8 cellular contexts compared by ENCODE assay signal in the genomic region with DNA sequence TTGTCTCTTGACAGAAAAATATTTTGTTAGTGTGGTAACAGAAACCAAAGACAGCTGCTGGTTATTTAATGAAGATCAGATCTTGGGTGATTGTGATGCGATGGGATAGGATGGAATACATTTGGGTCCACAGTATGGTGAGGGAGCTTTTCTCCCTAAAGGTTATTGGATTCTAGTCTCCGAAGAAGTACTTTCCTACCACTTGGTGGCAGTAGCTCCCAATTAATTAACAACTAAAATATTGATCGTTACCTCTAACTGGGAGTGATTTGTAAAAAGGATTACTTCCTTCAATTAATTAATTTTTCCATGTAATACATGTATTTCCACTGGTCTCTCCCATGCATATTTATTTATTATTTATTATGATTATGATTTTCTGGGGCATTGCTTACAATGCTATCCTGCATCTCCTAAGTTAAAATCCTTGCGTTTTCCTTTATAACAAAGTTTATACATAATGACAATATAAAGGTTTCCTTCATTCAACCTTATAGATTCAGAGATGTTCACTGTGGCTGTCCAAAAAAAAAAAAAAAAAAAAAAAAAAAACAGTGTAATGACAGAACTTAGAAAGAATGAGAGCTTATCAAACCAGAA.
A peak's percentile ranks its signal among the peaks of the same experiment; 100 is the strongest.
DNase-seq lines count a peak whose midpoint lies in the region; ATAC-seq and TF ChIP-seq lines count a peak whose summit lies in the region.

No MANE protein-coding gene starts in this region.

- TF ChIP-seq CTCF in RWPE1 (conservative IDR thresholded peaks at IDR 0.05; ENCODE audit: low read depth): peak; percentile 81
- peak; percentile 66 for TF ChIP-seq CTCF in fibroblast of pulmonary artery (IDR thresholded peaks at IDR 0.05; ENCODE audit: low read length, missing control alignments)

- H3K27ac ChIP-seq in RWPE1: no peak overlapping the region

- CTCF ChIA-PET in RWPE1 (lab: Yijun Ruan, JAX): interaction anchor here (0.5 to 2.2 kb wide), 25 partner anchors 9 to 1028 kb away, joined by 3 to 28 read pairs (median 4); partner anchors contain the start of gene POLR1F

- no peak for ATAC-seq in GM21528 (IDR thresholded peaks at IDR 0.05; ENCODE audit: low FRiP score, unreplicated experiment)

- DNase-seq in NCI-H2107 treated with DMSO at 0.1 percent for 48 hours (lab: John Stamatoyannopoulos, UW; ENCODE audit: unreplicated experiment) (peak; percentile 14), NCI-H2107 (lab: John Stamatoyannopoulos, UW) (no peak), Kasumi-1 (lab: John Stamatoyannopoulos, UW) (peak; percentile 12 to 30), RWPE1 (ENCODE audit: low spot score) (peak; percentile 36), fibroblast of pulmonary artery (ENCODE audit: low read depth) (peak; percentile 59), superior temporal gyrus (ENCODE audit: extremely low spot score) (peak; percentile 78), MV-4-11 (lab: John Stamatoyannopoulos, UW) (no peak)

- POLR2A ChIA-PET in RWPE1 (lab: Yijun Ruan, JAX; ENCODE audit: low non-redundant PET): interaction anchor here (0.6 kb wide), 1 partner anchor 211 kb away, joined by 10 read pairs; no protein-coding TSS in a partner anchor

- H3K4me3 ChIP-seq in fibroblast of pulmonary artery (replicated peaks; ENCODE audit: low read depth, low read length): no peak overlapping the region

Comparison
In these comparisons a context has a peak if more than half of its experiments do, and no peak if none do; other contexts are left out.
1. DNase-seq: peak in NCI-H2107 treated with DMSO at 0.1 percent for 48 hours (single experiment), Kasumi-1 (2 of 2), RWPE1 (single experiment), fibroblast of pulmonary artery (single experiment) and superior temporal gyrus (single experiment); none in NCI-H2107 (single experiment) and MV-4-11 (single experiment).